ENCODE assay signal across 6 cellular contexts in the genomic region with DNA sequence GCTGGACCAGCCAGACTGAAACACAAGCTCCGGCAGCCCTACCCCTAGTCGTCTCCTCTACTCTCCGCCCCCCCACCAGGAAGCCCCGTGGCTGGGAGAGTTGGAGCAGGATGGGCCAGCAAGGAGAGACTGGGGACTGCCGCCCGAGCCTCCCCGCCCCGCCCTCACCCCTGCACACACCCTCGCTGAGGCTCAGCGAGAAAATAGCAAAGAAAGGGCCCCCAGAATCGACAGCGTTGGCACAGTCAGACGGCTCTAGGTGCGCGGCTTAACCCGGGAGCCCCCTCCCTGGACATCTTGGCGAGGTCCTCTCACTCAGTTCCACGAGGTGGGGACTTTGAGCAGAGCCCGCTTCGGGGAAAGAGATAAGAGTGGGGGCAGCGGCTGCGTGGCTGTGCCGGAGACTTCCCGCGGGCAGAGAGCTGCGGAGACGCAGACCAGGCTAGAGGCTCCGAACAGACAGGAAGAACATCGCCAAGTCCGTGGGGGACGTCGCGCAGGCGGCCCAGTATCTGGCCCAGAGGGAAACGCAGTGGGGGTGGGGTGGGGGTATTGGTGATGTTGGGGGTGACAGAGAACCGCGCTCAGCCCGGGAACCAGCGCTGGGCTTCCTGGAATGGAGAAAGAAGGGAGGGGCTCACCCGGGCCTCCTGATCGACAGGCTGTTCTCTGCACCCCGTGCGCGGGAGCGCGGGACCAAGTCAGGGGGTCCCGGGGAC. TPM values are rescaled to one million over a fixed set of nuclear protein-coding genes. Genes with fewer than 3 reads are reported as not detected.
DNase-seq lines count a peak whose midpoint lies in the region; ATAC-seq and TF ChIP-seq lines count a peak whose summit lies in the region.

No MANE protein-coding gene starts in this region.

- CTCF ChIA-PET in Calu3 (lab: Charles Lee) = interaction anchor here (0.7 to 2.1 kb wide), 3 partner anchors 12 to 821 kb away, joined by 3 to 7 read pairs (median 7); no protein-coding TSS in a partner anchor

- no peaks in the 10 kb centered on the region for H3K9me3 Mint-ChIP-seq in Calu3 (ENCODE audit: low read depth, unreplicated experiment)
- no peaks in the 10 kb centered on the region for H3K9me3 Mint-ChIP-seq in activated T-helper 2 cell treated with anti-CD3 and anti-CD28 coated beads, Interferon-gamma antibody, Interleukin-2, Interleukin-4, amounts not matched to agents 10 μg/mL and 5 μg/mL and 100 μg/mL, durations not matched to agents 14 hours and 24 hours and 36 hours

- intact Hi-C loops in Calu3 (cut with micrococcal nuclease; ENCODE audit: unreplicated experiment) = no loop called here
- intact Hi-C loops in activated T-helper 2 cell treated with anti-CD3 and anti-CD28 coated beads, Interferon-gamma antibody, Interleukin-2, Interleukin-4, amounts not matched to agents 10 μg/mL and 5 μg/mL and 100 μg/mL, durations not matched to agents 14 hours and 24 hours and 36 hours (cut with micrococcal nuclease) = no loop called here

- no peaks in the 10 kb centered on the region for H3K9me3 ChIP-seq in mononuclear cell (ENCODE audit: low read depth, low read length)

- no peak for ATAC-seq in HG03457 (IDR thresholded peaks at IDR 0.05; ENCODE audit: unreplicated experiment)

- H3K4me1 ChIP-seq in mononuclear cell (ENCODE audit: insufficient read depth, low read length) = peaks cover 60% of the 10 kb centered on the region

- no peak overlapping the region for H3K27ac Mint-ChIP-seq in Calu3 (ENCODE audit: unreplicated experiment)
- H3K27ac Mint-ChIP-seq in activated T-helper 2 cell treated with anti-CD3 and anti-CD28 coated beads, Interferon-gamma antibody, Interleukin-2, Interleukin-4, amounts not matched to agents 10 μg/mL and 5 μg/mL and 100 μg/mL, durations not matched to agents 14 hours and 24 hours and 36 hours = peak overlapping the region; percentile 43

- no peak for TF ChIP-seq CTCF in Calu3 (IDR thresholded peaks at IDR 0.05; ENCODE audit: unreplicated experiment)

- H3K4me3 Mint-ChIP-seq in Calu3 (ENCODE audit: low read depth, unreplicated experiment) = peak overlapping the region; percentile 75
- peak overlapping the region; percentile 81 for H3K4me3 Mint-ChIP-seq in activated T-helper 2 cell treated with anti-CD3 and anti-CD28 coated beads, Interferon-gamma antibody, Interleukin-2, Interleukin-4, amounts not matched to agents 10 μg/mL and 5 μg/mL and 100 μg/mL, durations not matched to agents 14 hours and 24 hours and 36 hours (ENCODE audit: low read depth)

- peaks cover 18% of the 10 kb centered on the region for H3K27me3 ChIP-seq in mononuclear cell (ENCODE audit: insufficient read depth, low read length)

- H3K4me1 Mint-ChIP-seq in Calu3 (ENCODE audit: low read depth, unreplicated experiment) = peaks cover 52% of the 10 kb centered on the region
- H3K4me1 Mint-ChIP-seq in activated T-helper 2 cell treated with anti-CD3 and anti-CD28 coated beads, Interferon-gamma antibody, Interleukin-2, Interleukin-4, amounts not matched to agents 10 μg/mL and 5 μg/mL and 100 μg/mL, durations not matched to agents 14 hours and 24 hours and 36 hours (ENCODE audit: low read depth) = peaks cover 28% of the 10 kb centered on the region

- BruUV-seq in Calu3 (replicated peaks; lab: Mats Ljungman, UMichigan) = no TSS peak

- peaks cover 64% of the 10 kb centered on the region for H3K27me3 Mint-ChIP-seq in Calu3 (ENCODE audit: unreplicated experiment)
- peaks cover 32% of the 10 kb centered on the region for H3K27me3 Mint-ChIP-seq in activated T-helper 2 cell treated with anti-CD3 and anti-CD28 coated beads, Interferon-gamma antibody, Interleukin-2, Interleukin-4, amounts not matched to agents 10 μg/mL and 5 μg/mL and 100 μg/mL, durations not matched to agents 14 hours and 24 hours and 36 hours (ENCODE audit: low read depth)

- DNase-seq in Calu3 (no peak), SK-N-DZ (ENCODE audit: low spot score) (no peak), HPDE6-E6E7 (ENCODE audit: extremely low spot score) (no peak)
- DNase-seq in activated T-helper 2 cell treated with anti-CD3 and anti-CD28 coated beads, Interferon-gamma antibody, Interleukin-2, Interleukin-4, amounts not matched to agents 10 μg/mL and 5 μg/mL and 100 μg/mL, durations not matched to agents 14 hours and 24 hours and 36 hours (ENCODE audit: low spot score) = no peak

- H3K36me3 Mint-ChIP-seq in Calu3 (ENCODE audit: insufficient read depth, unreplicated experiment) = peaks cover 52% of the 10 kb centered on the region
- H3K36me3 Mint-ChIP-seq in activated T-helper 2 cell treated with anti-CD3 and anti-CD28 coated beads, Interferon-gamma antibody, Interleukin-2, Interleukin-4, amounts not matched to agents 10 μg/mL and 5 μg/mL and 100 μg/mL, durations not matched to agents 14 hours and 24 hours and 36 hours (ENCODE audit: low read depth) = peaks cover 2% of the 10 kb centered on the region

- peak overlapping the region; percentile 37 for H3K4me3 ChIP-seq in mononuclear cell (ENCODE audit: low read length)

RNA-seq across cellular contexts. Expression of gene TRIM7, which starts 1.0 kb away (rescaled TPM):
- 1.8 and 2.4 TPM in 2 replicates for total RNA-seq in Calu3 (2022)
- total RNA-seq in activated T-helper 2 cell treated with anti-CD3 and anti-CD28 coated beads, Interferon-gamma antibody, Interleukin-2, Interleukin-4, amounts not matched to agents 10 μg/mL and 5 μg/mL and 100 μg/mL, durations not matched to agents 14 hours and 24 hours and 36 hours = 3.9 and 4.8 TPM in 2 replicates
- total RNA-seq in mononuclear cell = 1.9 TPM
- 0.17 and 1.8 TPM in 2 replicates for polyA plus RNA-seq in SK-N-DZ (2014; cell fraction: cytosol; rRNA removed)
- 2.4 and 4.4 TPM in 2 replicates for polyA plus RNA-seq in SK-N-DZ (2014; cell fraction: nucleus; rRNA removed)

RNA-seq across cellular contexts. Expression of gene TRIM41, which starts 19.1 kb away (rescaled TPM):
- total RNA-seq in Calu3 (2022) = 33.5 and 34.2 TPM in 2 replicates
- 32.2 and 33.0 TPM in 2 replicates for total RNA-seq in activated T-helper 2 cell treated with anti-CD3 and anti-CD28 coated beads, Interferon-gamma antibody, Interleukin-2, Interleukin-4, amounts not matched to agents 10 μg/mL and 5 μg/mL and 100 μg/mL, durations not matched to agents 14 hours and 24 hours and 36 hours
- total RNA-seq in mononuclear cell = 6.1 TPM
- polyA plus RNA-seq in SK-N-DZ (2014; cell fraction: cytosol; rRNA removed) = 12.7 and 19.2 TPM in 2 replicates
- 56.8 and 82.1 TPM in 2 replicates for polyA plus RNA-seq in SK-N-DZ (2014; cell fraction: nucleus; rRNA removed)

RNA-seq across cellular contexts. Expression of gene RACK1, which starts 39.7 kb away (rescaled TPM):
- total RNA-seq in Calu3 (2022) (1,679 and 1,946 TPM in 2 replicates), mononuclear cell (5,375 TPM)
- total RNA-seq in activated T-helper 2 cell treated with anti-CD3 and anti-CD28 coated beads, Interferon-gamma antibody, Interleukin-2, Interleukin-4, amounts not matched to agents 10 μg/mL and 5 μg/mL and 100 μg/mL, durations not matched to agents 14 hours and 24 hours and 36 hours = 2,110 and 2,123 TPM in 2 replicates
- polyA plus RNA-seq in SK-N-DZ (2014; cell fraction: cytosol; rRNA removed) = 4,590 and 4,863 TPM in 2 replicates
- polyA plus RNA-seq in SK-N-DZ (2014; cell fraction: nucleus; rRNA removed) = 2,745 and 2,800 TPM in 2 replicates

RNA-seq across cellular contexts. Expression of gene OR2V2, which starts 56.6 kb away (rescaled TPM):
- total RNA-seq in Calu3 (2022) (not detected in 2 replicates), mononuclear cell (not detected)
- total RNA-seq in activated T-helper 2 cell treated with anti-CD3 and anti-CD28 coated beads, Interferon-gamma antibody, Interleukin-2, Interleukin-4, amounts not matched to agents 10 μg/mL and 5 μg/mL and 100 μg/mL, durations not matched to agents 14 hours and 24 hours and 36 hours = not detected in 2 replicates
- polyA plus RNA-seq in SK-N-DZ (2014; cell fraction: cytosol; rRNA removed) = not detected in 2 replicates
- not detected in 2 replicates for polyA plus RNA-seq in SK-N-DZ (2014; cell fraction: nucleus; rRNA removed)

RNA-seq across cellular contexts. Expression of gene TRIM52, which starts 56.9 kb away (rescaled TPM):
- total RNA-seq in Calu3 (2022) (14.8 and 14.9 TPM in 2 replicates), mononuclear cell (17.5 TPM)
- 15.5 and 16.9 TPM in 2 replicates for total RNA-seq in activated T-helper 2 cell treated with anti-CD3 and anti-CD28 coated beads, Interferon-gamma antibody, Interleukin-2, Interleukin-4, amounts not matched to agents 10 μg/mL and 5 μg/mL and 100 μg/mL, durations not matched to agents 14 hours and 24 hours and 36 hours
- polyA plus RNA-seq in SK-N-DZ (2014; cell fraction: cytosol; rRNA removed) = 18.3 TPM in 2 replicates
- polyA plus RNA-seq in SK-N-DZ (2014; cell fraction: nucleus; rRNA removed) = 31.7 and 40.4 TPM in 2 replicates
